8 cellular contexts compared by ENCODE assay signal in the genomic region with DNA sequence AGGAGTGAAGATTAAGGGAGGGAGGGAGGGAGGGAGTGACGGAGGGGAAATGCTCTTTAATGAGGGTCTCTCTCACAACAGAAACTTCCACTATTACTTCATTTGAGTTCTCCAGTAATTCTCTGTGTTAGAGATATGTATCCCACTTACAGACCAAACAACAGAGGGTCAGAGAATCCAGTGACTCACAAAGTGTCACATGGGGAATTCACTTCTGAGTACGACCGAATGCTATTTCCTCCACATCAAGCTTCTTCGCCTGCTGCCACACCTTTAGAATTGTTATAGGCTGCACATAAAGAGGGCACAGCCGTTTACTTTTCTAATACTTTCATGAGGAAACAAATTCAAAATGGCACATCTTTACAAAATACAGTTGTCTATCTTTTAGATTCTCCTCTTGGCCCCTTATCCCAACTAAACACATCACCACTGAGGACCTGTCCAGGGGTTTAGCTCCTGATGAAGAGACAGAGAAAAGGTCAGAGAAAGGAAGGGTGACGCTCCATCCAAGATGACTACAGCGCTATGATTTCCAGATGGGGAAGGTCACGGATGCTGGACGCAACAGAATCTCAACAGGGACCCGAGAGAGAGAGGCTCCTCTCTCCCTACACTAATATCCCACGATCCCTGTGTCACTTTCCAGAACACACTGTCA.
DNase-seq lines count a peak whose midpoint lies in the region; ATAC-seq, FAIRE-seq and TF ChIP-seq lines count a peak whose summit lies in the region.
"Had no signal": no experiment of that assay in that cellular context is flagged by ENCODE, and none has a peak within 500 bp of the region (broad histone marks: within the 10 kb centered on the region; RNA-seq: fewer than 3 reads in every experiment).

No MANE protein-coding gene starts in this region.

- H3K9me3 Mint-ChIP-seq in HFFc6 = no peaks in the 10 kb centered on the region
- H3K9me3 Mint-ChIP-seq in astrocyte (ENCODE audit: unreplicated experiment) = no peaks in the 10 kb centered on the region
- H3K9me3 Mint-ChIP-seq in activated naive CD4-positive, alpha-beta T cell treated with anti-CD3 and anti-CD28 coated beads for 36 hours = no peaks in the 10 kb centered on the region

- H3K36me3 Mint-ChIP-seq in HFFc6 (ENCODE audit: low read depth) = peaks cover 5% of the 10 kb centered on the region; the same call in 1 of the 2 replicates
- no peaks in the 10 kb centered on the region for H3K36me3 Mint-ChIP-seq in astrocyte (ENCODE audit: low read depth, unreplicated experiment)
- peaks cover 1% of the 10 kb centered on the region for H3K36me3 Mint-ChIP-seq in activated naive CD4-positive, alpha-beta T cell treated with anti-CD3 and anti-CD28 coated beads for 36 hours (ENCODE audit: low read depth)

- H3K4me2 ChIP-seq in astrocyte (ENCODE audit: low read length) = peak overlapping the region; percentile 72

- no peak overlapping the region for H2AFZ ChIP-seq in astrocyte (ENCODE audit: low read depth, low read length)

- no peaks in the 10 kb centered on the region for H3K9me3 ChIP-seq in astrocyte (ENCODE audit: insufficient read depth, low read depth, low read length)
- H3K9me3 ChIP-seq in subcutaneous abdominal adipose tissue (ENCODE audit: control insufficient read depth in 5 of 5, low read length in 5 of 5) = no peaks in the 10 kb centered on the region

- TF ChIP-seq CTCF in HFFc6 (IDR thresholded peaks at IDR 0.05) = no peak
- TF ChIP-seq CTCF in astrocyte (IDR thresholded peaks at IDR 0.05; ENCODE audit: insufficient read depth, low read depth, low read length) = no peak

- peaks cover 60% of the 10 kb centered on the region for H3K4me1 ChIP-seq in astrocyte (ENCODE audit: insufficient read depth, low read length)
- H3K4me1 ChIP-seq in subcutaneous abdominal adipose tissue (ENCODE audit: control insufficient read depth in 5 of 5, insufficient read depth in 5 of 5, low read length in 5 of 5) = peaks cover 15 to 89% (median 50%) of the 10 kb centered on the region in 5 donors

- H3K27me3 ChIP-seq in astrocyte (ENCODE audit: insufficient read depth, low read length) (no peaks in the 10 kb centered on the region), subcutaneous abdominal adipose tissue (ENCODE audit: control insufficient read depth in 5 of 5, insufficient read depth in 4 of 5, low read length in 5 of 5) (no peaks in the 10 kb centered on the region)

- peak overlapping the region; percentile 64 for H3K9ac ChIP-seq in astrocyte (ENCODE audit: low read length)
- H3K9ac ChIP-seq in subcutaneous abdominal adipose tissue (ENCODE audit: low read length in 5 of 5) = no peak overlapping the region

- CTCF ChIA-PET in activated naive CD4-positive, alpha-beta T cell treated with anti-CD3 and anti-CD28 coated beads for 36 hours (lab: Charles Lee) = interaction anchor here (0.6 kb wide), 1 partner anchor 33 kb away, joined by 4 read pairs; no protein-coding TSS in a partner anchor

- no peak for ATAC-seq in GM21825 (IDR thresholded peaks at IDR 0.05; ENCODE audit: unreplicated experiment)

- DNase-seq in HFFc6 = peak; percentile 66
- peak; percentile 90 for DNase-seq in astrocyte (ENCODE audit: low read depth)
- peak; percentile 68 for DNase-seq in islet precursor cell
- no peak for DNase-seq in activated naive CD4-positive, alpha-beta T cell treated with anti-CD3 and anti-CD28 coated beads for 36 hours
- DNase-seq in NCI-H345 (lab: John Stamatoyannopoulos, UW) = no peak
- DNase-seq: NCI-H1105 treated with DMSO at 0.1 percent for 48 hours had no signal

- peak; percentile 32 for FAIRE-seq in astrocyte (lab: Jason Lieb, UNC)

- H3K4me1 Mint-ChIP-seq in HFFc6 (ENCODE audit: low read depth) (peaks cover 88% of the 10 kb centered on the region), astrocyte (ENCODE audit: low read depth, unreplicated experiment) (peaks cover 56% of the 10 kb centered on the region)
- peaks cover 24% of the 10 kb centered on the region for H3K4me1 Mint-ChIP-seq in activated naive CD4-positive, alpha-beta T cell treated with anti-CD3 and anti-CD28 coated beads for 36 hours (ENCODE audit: low read depth)

- H4K20me1 ChIP-seq in astrocyte (ENCODE audit: insufficient read depth, low read length) = no peaks in the 10 kb centered on the region

- H3K36me3 ChIP-seq in astrocyte (ENCODE audit: insufficient read depth, low read length) = no peaks in the 10 kb centered on the region
- peaks cover 0 to 2% (median 0%) of the 10 kb centered on the region in 5 donors for H3K36me3 ChIP-seq in subcutaneous abdominal adipose tissue (ENCODE audit: control insufficient read depth in 5 of 5, insufficient read depth in 5 of 5, low read length in 5 of 5)

- intact Hi-C loops in activated naive CD4-positive, alpha-beta T cell treated with anti-CD3 and anti-CD28 coated beads for 36 hours (cut with micrococcal nuclease) = no loop called here

- H3K79me2 ChIP-seq in astrocyte (ENCODE audit: insufficient read depth, low read length) = peaks cover 3% of the 10 kb centered on the region

- H3K4me3 ChIP-seq in astrocyte (ENCODE audit: insufficient read depth, low read depth, low read length) = no peak overlapping the region
- H3K4me3 ChIP-seq in subcutaneous abdominal adipose tissue (ENCODE audit: low read depth in 1 of 5, low read length in 5 of 5) = no peak overlapping the region

- H3K27ac ChIP-seq in astrocyte (ENCODE audit: low read depth, low read length) = peak overlapping the region; percentile 81
- H3K27ac ChIP-seq in subcutaneous abdominal adipose tissue (ENCODE audit: low read depth, low read length) = peak overlapping the region; percentile 54

- H3K27me3 Mint-ChIP-seq in HFFc6 (ENCODE audit: insufficient read depth) = peaks cover 4% of the 10 kb centered on the region
- H3K27me3 Mint-ChIP-seq in astrocyte (ENCODE audit: low read depth, unreplicated experiment) = no peaks in the 10 kb centered on the region
- peaks cover 6% of the 10 kb centered on the region for H3K27me3 Mint-ChIP-seq in activated naive CD4-positive, alpha-beta T cell treated with anti-CD3 and anti-CD28 coated beads for 36 hours (ENCODE audit: low read depth)

- H3K4me3 Mint-ChIP-seq in HFFc6 (peak overlapping the region; percentile 68), astrocyte (ENCODE audit: unreplicated experiment) (no peak overlapping the region)
- H3K4me3 Mint-ChIP-seq in activated naive CD4-positive, alpha-beta T cell treated with anti-CD3 and anti-CD28 coated beads for 36 hours = no peak overlapping the region

- peak overlapping the region; percentile 98 for H3K27ac Mint-ChIP-seq in HFFc6
- peak overlapping the region; percentile 70 for H3K27ac Mint-ChIP-seq in astrocyte (ENCODE audit: unreplicated experiment)
- H3K27ac Mint-ChIP-seq in activated naive CD4-positive, alpha-beta T cell treated with anti-CD3 and anti-CD28 coated beads for 36 hours = no peak overlapping the region

Comparison
In these comparisons a context has a peak if more than half of its experiments do, and no peak if none do; other contexts are left out.
1. DNase-seq: peak in HFFc6 (single experiment), astrocyte (single experiment) and islet precursor cell (single experiment); none in activated naive CD4-positive, alpha-beta T cell treated with anti-CD3 and anti-CD28 coated beads for 36 hours (single experiment) and NCI-H345 (single experiment).